ENCODE assay signal across 8 cellular contexts in the genomic region with DNA sequence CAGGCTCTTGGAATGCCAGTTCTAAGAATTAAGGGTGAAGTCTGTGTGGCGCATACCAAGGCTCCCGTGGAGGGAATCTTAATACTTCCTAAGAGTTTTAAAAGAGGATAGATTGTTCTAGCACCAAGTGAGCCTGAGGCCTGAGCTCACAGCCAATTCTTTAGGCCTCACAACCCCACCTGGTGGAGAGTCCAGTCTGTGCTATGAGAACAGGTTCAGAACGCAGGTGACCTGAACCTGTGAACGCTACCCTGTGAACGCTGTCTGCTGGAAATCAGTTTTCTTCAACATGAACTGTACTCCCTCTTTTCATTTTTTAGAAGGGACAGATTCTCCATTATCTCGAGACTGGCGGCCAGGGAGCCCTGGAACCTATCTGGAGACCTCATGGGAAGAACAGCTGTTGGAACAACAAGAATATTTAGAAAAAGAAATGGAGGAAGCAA. TPM values are rescaled to one million over a fixed set of nuclear protein-coding genes. Genes with fewer than 3 reads are reported as not detected.
DNase-seq lines count a peak whose midpoint lies in the region; ATAC-seq and TF ChIP-seq lines count a peak whose summit lies in the region.

No MANE protein-coding gene starts in this region.

- no peaks in the 10 kb centered on the region for H3K9me3 ChIP-seq in MM.1S (replicated peaks; ENCODE audit: insufficient read depth, low read length)

- DNase-seq in AML-193 (lab: John Stamatoyannopoulos, UW) (peak; percentile 19 to 35), MM.1S (peak; percentile 79), dermis microvascular lymphatic vessel endothelial cell (ENCODE audit: low read depth in 2 of 2) (peak; percentile 31 to 69), medulla oblongata (ENCODE audit: extremely low spot score) (peak; percentile 83), amniotic stem cell (lab: John Stamatoyannopoulos, UW) (no peak)
- DNase-seq in activated CD4-positive, alpha-beta T cell treated with anti-CD3 and anti-CD28 coated beads for 48 hours: peak; percentile 69
- DNase-seq in stimulated activated CD8-positive, alpha-beta memory T cell treated with anti-CD3 and anti-CD28 coated beads, Interleukin-4, amount 100 ng/mL, for 24 hours (ENCODE audit: low read depth): peak; percentile 28

- peak; percentile 85 for TF ChIP-seq CTCF in MM.1S (IDR thresholded peaks at IDR 0.05; ENCODE audit: low read length)

- ATAC-seq in GM19025 (IDR thresholded peaks at IDR 0.05; ENCODE audit: low read depth, unreplicated experiment): peak; percentile 64

- H3K4me2 ChIP-seq in MM.1S (ENCODE audit: low read depth, low read length): no peak overlapping the region

- H3K4me1 ChIP-seq in MM.1S (ENCODE audit: low read length): no peaks in the 10 kb centered on the region

- no peak overlapping the region for H3K9ac ChIP-seq in MM.1S (ENCODE audit: low read length)

- H3K27ac ChIP-seq in MM.1S (ENCODE audit: low read length): no peak overlapping the region

- no peaks in the 10 kb centered on the region for H3K9me2 ChIP-seq in MM.1S (replicated peaks; ENCODE audit: insufficient read depth, low read length)

- peak overlapping the region; percentile 46; the same call in 1 of the 2 replicates for H2AFZ ChIP-seq in MM.1S (ENCODE audit: low read length)

- H3K27me3 ChIP-seq in MM.1S (replicated peaks; ENCODE audit: insufficient read depth, low read length): no peaks in the 10 kb centered on the region

- H3F3A ChIP-seq in MM.1S (ENCODE audit: insufficient read depth, low read length): no peaks in the 10 kb centered on the region

- H4K20me1 ChIP-seq in MM.1S (ENCODE audit: insufficient read depth, low read length): no peaks in the 10 kb centered on the region

- H3K79me2 ChIP-seq in MM.1S (ENCODE audit: low read length): no peaks in the 10 kb centered on the region

- H3K4me3 ChIP-seq in MM.1S (ENCODE audit: low read length): no peak overlapping the region

- H3K36me3 ChIP-seq in MM.1S (replicated peaks; ENCODE audit: insufficient read depth, low read length): no peaks in the 10 kb centered on the region

RNA-seq across cellular contexts. Expression of gene DLAT, which starts 43.2 kb away (rescaled TPM):
- total RNA-seq in dermis microvascular lymphatic vessel endothelial cell: 22.8 and 30.0 TPM in 2 replicates

RNA-seq across cellular contexts. Expression of gene DIXDC1, which starts 44.9 kb away (rescaled TPM):
- total RNA-seq in dermis microvascular lymphatic vessel endothelial cell: 5.7 and 5.9 TPM in 2 replicates
